In genomic region chr5:4232084-4232483, GRCh38 we compare ENCODE assay signal across 24 cellular contexts.
"Had no signal": no experiment of that assay in that cellular context is flagged by ENCODE, and none has a peak within 500 bp of the region (broad histone marks: within the 10 kb centered on the region; RNA-seq: fewer than 3 reads in every experiment).

No MANE protein-coding gene starts in this region.

- H2AFZ ChIP-seq: hepatocyte had no signal

- H3K79me2 ChIP-seq: hepatocyte had no signal

- H3K27me3 Mint-ChIP-seq: naive B cell; stimulated activated naive B cell treated with anti-CD40 and anti-IgM and Interleukin-4, amounts not matched to agents 10 μg/mL and 1 μg/mL and 100 μg/mL, for 72 hours had no signal

- H3K27me3 ChIP-seq: hepatocyte, ovary, right atrium auricular region, testis, thyroid gland, transverse colon, upper lobe of left lung, vagina had no signal

- H3K36me3 ChIP-seq: left ventricle myocardium inferior, ovary, right atrium auricular region, stomach, thyroid gland, transverse colon, upper lobe of left lung, vagina had no signal

- ATAC-seq: natural killer cell; stimulated activated naive B cell treated with anti-CD40 and anti-IgM and Interleukin-4, amounts not matched to agents 10 μg/mL and 1 μg/mL and 100 μg/mL, for 72 hours; stimulated activated naive CD8-positive, alpha-beta T cell treated with anti-CD3 and anti-CD28 coated beads, Interleukin-15, Interleukin-2, amounts not matched to agents 100 U/mL and 50 U/mL, for 24 hours had no signal

- H3K4me1 Mint-ChIP-seq: naive B cell; stimulated activated naive B cell treated with anti-CD40 and anti-IgM and Interleukin-4, amounts not matched to agents 10 μg/mL and 1 μg/mL and 100 μg/mL, for 72 hours had no signal

- H3K4me2 ChIP-seq: hepatocyte had no signal

- H3K4me1 ChIP-seq: left ventricle myocardium inferior, right atrium auricular region, stomach, testis, transverse colon, upper lobe of left lung, vagina had no signal

- H3K4me3 ChIP-seq: hepatocyte, left ventricle myocardium inferior, lung, ovary, right atrium auricular region, skin epidermis, stomach, testis, thyroid gland, transverse colon, upper lobe of left lung, vagina had no signal

- H3K27ac ChIP-seq: hepatocyte, left ventricle myocardium inferior, ovary, right atrium auricular region, skin epidermis, stomach, testis, thyroid gland, transverse colon, upper lobe of left lung, vagina had no signal

- DNase-seq: islet precursor cell; left ventricle myocardium inferior; mesendoderm; naive B cell; natural killer cell; nephron progenitor cell; ovary; stimulated activated CD4-positive, alpha-beta T cell treated with anti-CD3 and anti-CD28 coated beads, Interleukin-12 subunit alpha, Interleukin-12 subunit beta, amount 100 ng/mL, for 4 hours; stimulated activated CD4-positive, alpha-beta T cell treated with anti-CD3 and anti-CD28 coated beads, Interleukin-15, amount 100 ng/mL, for 24 hours; stimulated activated CD4-positive, alpha-beta T cell treated with anti-CD3 and anti-CD28 coated beads, Interleukin-2, amount 100 ng/mL, for 24 hours; stimulated activated CD4-positive, alpha-beta T cell treated with anti-CD3 and anti-CD28 coated beads, Interleukin-4, amount 100 ng/mL, for 1 hour; stimulated activated naive B cell treated with anti-CD40 and anti-IgM and Interleukin-4, amounts not matched to agents 10 μg/mL and 1 μg/mL and 100 μg/mL, for 72 hours; stimulated activated naive CD8-positive, alpha-beta T cell treated with anti-CD3 and anti-CD28 coated beads, Interleukin-15, Interleukin-2, amounts not matched to agents 100 U/mL and 50 U/mL, for 24 hours; stomach; testis; thyroid gland; transverse colon; upper lobe of left lung had no signal

- H3K4me3 Mint-ChIP-seq: mesothelial cell of epicardium; naive B cell; natural killer cell; stimulated activated naive B cell treated with anti-CD40 and anti-IgM and Interleukin-4, amounts not matched to agents 10 μg/mL and 1 μg/mL and 100 μg/mL, for 72 hours had no signal

- H3K36me3 Mint-ChIP-seq: naive B cell; stimulated activated naive B cell treated with anti-CD40 and anti-IgM and Interleukin-4, amounts not matched to agents 10 μg/mL and 1 μg/mL and 100 μg/mL, for 72 hours had no signal

- H3K9me3 ChIP-seq: ovary, testis, thyroid gland had no signal

- H3K27ac Mint-ChIP-seq: mesothelial cell of epicardium; naive B cell; natural killer cell; stimulated activated naive B cell treated with anti-CD40 and anti-IgM and Interleukin-4, amounts not matched to agents 10 μg/mL and 1 μg/mL and 100 μg/mL, for 72 hours had no signal
